Comparison of ENCODE assay signal across 23 cellular contexts in the genomic region with DNA sequence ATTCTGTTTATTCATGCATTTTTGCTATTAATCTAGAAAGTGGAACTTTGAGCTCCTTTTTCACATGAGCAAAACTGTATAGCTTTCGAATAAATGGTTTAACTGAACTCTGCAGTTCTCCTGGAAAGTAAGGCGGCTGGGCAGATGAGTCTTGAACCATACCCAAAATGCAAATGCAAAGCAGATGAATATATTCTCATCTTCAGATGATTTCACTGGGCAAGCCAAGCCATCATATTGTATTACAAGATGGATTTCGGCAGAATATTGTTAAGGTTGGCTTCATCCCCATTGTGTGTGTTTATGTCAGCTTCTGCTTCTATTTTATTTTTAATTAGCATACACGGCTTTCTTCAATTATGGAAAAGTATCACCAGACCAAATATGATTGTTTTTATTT.
"Had no signal": no experiment of that assay in that cellular context is flagged by ENCODE, and none has a peak within 500 bp of the region (broad histone marks: within the 10 kb centered on the region; RNA-seq: fewer than 3 reads in every experiment).

No MANE protein-coding gene starts in this region.

- H3K9me3 ChIP-seq: esophagus muscularis mucosa, heart left ventricle, psoas muscle, suprapubic skin, tibial nerve had no signal

- H2AFZ ChIP-seq: neural progenitor cell, parathyroid adenoma had no signal

- H3K4me2 ChIP-seq: neural progenitor cell had no signal

- H3K27me3 ChIP-seq: esophagus muscularis mucosa, foreskin keratinocyte, heart left ventricle, neural progenitor cell, suprapubic skin, tibial nerve had no signal

- FAIRE-seq: bronchial epithelial cell had no signal

- H3K4me3 ChIP-seq: esophagus muscularis mucosa, heart left ventricle, neural progenitor cell, psoas muscle, suprapubic skin, tibial nerve had no signal

- H3K4me1 ChIP-seq: foreskin keratinocyte, heart left ventricle, psoas muscle, suprapubic skin, tibial nerve had no signal

- H3K36me3 ChIP-seq: esophagus muscularis mucosa, heart left ventricle, neural progenitor cell, suprapubic skin, tibial nerve had no signal

- H3K27ac ChIP-seq: esophagus muscularis mucosa, foreskin keratinocyte, heart left ventricle, neural progenitor cell, parathyroid adenoma, psoas muscle, suprapubic skin, tibial nerve had no signal

- H3K9ac ChIP-seq: neural progenitor cell, parathyroid adenoma had no signal

- DNase-seq: activated CD4-positive, alpha-beta T cell treated with anti-CD3 and anti-CD28 coated beads for 36 hours; activated CD4-positive, CD25-positive, alpha-beta regulatory T cell; activated CD8-positive, alpha-beta memory T cell treated with anti-CD3 and anti-CD28 coated beads, Interleukin-2, amount 10 ng/mL, durations not matched to agents 7 days and 5 days; activated CD8-positive, alpha-beta T cell treated with anti-CD3 and anti-CD28 coated beads, Interleukin-2, amount 10 ng/mL, durations not matched to agents 7 days and 5 days; activated naive CD8-positive, alpha-beta T cell treated with anti-CD3 and anti-CD28 coated beads, Interleukin-2, amount 50 U/mL, for 24 hours; activated T-cell treated with anti-CD3 and anti-CD28 coated beads, Interleukin-2, amount 50 U/mL, for 48 hours; dermis blood vessel endothelial cell; effector CD4-positive, alpha-beta T cell; foreskin keratinocyte; heart left ventricle; natural killer cell; occipital lobe; psoas muscle; stimulated activated CD4-positive, alpha-beta T cell treated with anti-CD3 and anti-CD28 coated beads, Interleukin-15, amount 100 ng/mL, for 24 hours; stimulated activated CD4-positive, alpha-beta T cell treated with anti-CD3 and anti-CD28 coated beads, Interleukin-2, amount 100 ng/mL, for 24 hours; stimulated activated naive B cell treated with anti-CD40 and anti-IgM and Interleukin-4, amounts not matched to agents 10 μg/mL and 1 μg/mL and 100 μg/mL, for 72 hours; T-helper 1 cell had no signal

- H3K79me2 ChIP-seq: parathyroid adenoma had no signal

- ATAC-seq: activated CD4-positive, alpha-beta T cell treated with anti-CD3 and anti-CD28 coated beads for 36 hours; activated CD8-positive, alpha-beta memory T cell treated with anti-CD3 and anti-CD28 coated beads, Interleukin-2, amount 10 ng/mL, durations not matched to agents 7 days and 5 days; activated CD8-positive, alpha-beta T cell treated with anti-CD3 and anti-CD28 coated beads, Interleukin-2, amount 10 ng/mL, durations not matched to agents 7 days and 5 days; activated naive CD8-positive, alpha-beta T cell treated with anti-CD3 and anti-CD28 coated beads, Interleukin-2, amount 50 U/mL, for 24 hours; foreskin keratinocyte; heart left ventricle; natural killer cell; psoas muscle; stimulated activated naive B cell treated with anti-CD40 and anti-IgM and Interleukin-4, amounts not matched to agents 10 μg/mL and 1 μg/mL and 100 μg/mL, for 72 hours had no signal
